ENCODE assay signal across 19 cellular contexts in the genomic region with DNA sequence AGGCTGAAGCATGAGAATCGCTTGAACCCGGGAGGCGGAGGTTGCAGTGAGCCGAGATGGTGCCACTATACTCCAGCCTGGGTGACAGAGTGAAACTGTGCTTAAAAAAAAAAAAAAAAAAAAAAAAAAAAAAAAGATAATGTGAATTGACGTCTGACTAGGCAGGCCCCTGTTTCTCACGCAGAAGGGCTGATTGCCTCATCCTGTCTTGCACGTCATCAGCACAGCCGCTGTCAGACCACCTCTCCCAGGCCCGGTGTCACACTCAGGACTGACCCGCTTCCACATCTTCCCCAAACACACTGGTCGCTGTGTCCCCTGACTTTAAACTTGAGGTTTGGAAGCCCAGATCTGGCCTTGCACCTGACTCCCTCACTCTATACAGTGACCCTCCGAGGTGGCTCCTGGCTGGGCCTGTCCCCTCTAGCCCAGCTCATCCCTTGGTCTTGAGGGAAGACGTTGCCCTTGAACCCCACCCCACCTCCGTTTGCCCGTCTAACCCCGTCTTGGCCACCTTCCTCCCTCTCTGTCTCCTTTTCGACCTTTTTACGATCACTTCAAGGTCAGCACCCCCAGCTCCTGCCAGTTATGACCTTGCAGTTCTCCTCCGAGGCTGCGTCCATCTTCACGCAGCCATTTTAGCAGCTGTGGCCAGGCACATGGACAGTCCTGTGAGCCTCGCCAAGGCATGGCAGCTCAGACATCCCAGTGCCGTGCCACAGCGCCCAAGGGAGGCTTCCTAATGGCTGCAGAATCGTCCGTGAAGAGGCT.
DNase-seq lines count a peak whose midpoint lies in the region; ATAC-seq and TF ChIP-seq lines count a peak whose summit lies in the region.
"Had no signal": no experiment of that assay in that cellular context is flagged by ENCODE, and none has a peak within 500 bp of the region (broad histone marks: within the 10 kb centered on the region; RNA-seq: fewer than 3 reads in every experiment).

No MANE protein-coding gene starts in this region.

- no peak for TF ChIP-seq RAD21 in IMR-90 (IDR thresholded peaks at IDR 0.05; ENCODE audit: low read length)

- peaks cover 2% of the 10 kb centered on the region for H3K36me3 Mint-ChIP-seq in activated CD4-positive, alpha-beta memory T cell treated with anti-CD3 and anti-CD28 coated beads for 36 hours
- H3K36me3 Mint-ChIP-seq in activated CD4-positive, alpha-beta memory T cell treated with anti-CD3 and anti-CD28 coated beads, Interleukin-2, amount 10 ng/mL, durations not matched to agents 7 days and 5 days (ENCODE audit: low read depth): peaks cover 3% of the 10 kb centered on the region
- H3K36me3 Mint-ChIP-seq in activated T-helper 2 cell treated with anti-CD3 and anti-CD28 coated beads, Interferon-gamma antibody, Interleukin-2, Interleukin-4, amounts not matched to agents 10 μg/mL and 5 μg/mL and 100 μg/mL, durations not matched to agents 14 hours and 24 hours and 36 hours (ENCODE audit: low read depth): peaks cover 29% of the 10 kb centered on the region

- H2BK5ac ChIP-seq in IMR-90 (ENCODE audit: low read depth, low read length, poor library complexity, severe bottlenecking): no peak overlapping the region
- no peak overlapping the region for H2BK5ac ChIP-seq in neuronal stem cell (ENCODE audit: low read length)

- H4K91ac ChIP-seq in IMR-90 (ENCODE audit: insufficient read depth, low read depth, low read length) (no peak overlapping the region), neuronal stem cell (ENCODE audit: low read depth, low read length, poor library complexity) (no peak overlapping the region)

- H2BK15ac ChIP-seq in IMR-90 (ENCODE audit: low read depth, low read length) (no peak overlapping the region), neuronal stem cell (ENCODE audit: low read length) (no peak overlapping the region)

- no peak for DNase-seq in activated CD4-positive, alpha-beta memory T cell treated with anti-CD3 and anti-CD28 coated beads for 36 hours
- no peak for DNase-seq in activated CD4-positive, alpha-beta memory T cell treated with anti-CD3 and anti-CD28 coated beads, Interleukin-2, amount 10 ng/mL, durations not matched to agents 7 days and 5 days
- DNase-seq in IMR-90 (no peak), neuronal stem cell (ENCODE audit: low spot score) (no peak), medulla oblongata (ENCODE audit: extremely low spot score) (no peak), SKM-1 (lab: John Stamatoyannopoulos, UW; ENCODE audit: unreplicated experiment) (no peak)
- DNase-seq in activated T-helper 2 cell treated with anti-CD3 and anti-CD28 coated beads, Interferon-gamma antibody, Interleukin-2, Interleukin-4, amounts not matched to agents 10 μg/mL and 5 μg/mL and 100 μg/mL, durations not matched to agents 14 hours and 24 hours and 36 hours (ENCODE audit: low spot score): no peak
- DNase-seq: activated gamma-delta T cell; body of pancreas; dermis blood vessel endothelial cell; NCI-H1436; stimulated activated CD4-positive, alpha-beta T cell treated with anti-CD3 and anti-CD28 coated beads, Interleukin-12 subunit alpha, Interleukin-12 subunit beta, amount 100 ng/mL, for 4 hours had no signal

- H2AK9ac ChIP-seq in IMR-90 (replicated peaks; ENCODE audit: low read depth, low read length, poor library complexity): no peak overlapping the region

- TF ChIP-seq CTCF in IMR-90 (conservative IDR thresholded peaks at IDR 0.05; ENCODE audit: low read depth, low read length): no peak

- H3K4me1 ChIP-seq in IMR-90 (ENCODE audit: control insufficient read depth, insufficient read depth, low read length) (peaks cover 21% of the 10 kb centered on the region), neuronal stem cell (ENCODE audit: control insufficient read depth in 2 of 2, insufficient read depth in 1 of 2, low read depth in 1 of 2, low read length in 2 of 2) (peaks cover 21 to 22% of the 10 kb centered on the region in 2 donors)

- H3K4me1 Mint-ChIP-seq in activated CD4-positive, alpha-beta memory T cell treated with anti-CD3 and anti-CD28 coated beads for 36 hours (ENCODE audit: low read depth): peaks cover 47% of the 10 kb centered on the region
- H3K4me1 Mint-ChIP-seq in activated CD4-positive, alpha-beta memory T cell treated with anti-CD3 and anti-CD28 coated beads, Interleukin-2, amount 10 ng/mL, durations not matched to agents 7 days and 5 days: peaks cover 48% of the 10 kb centered on the region
- peaks cover 60% of the 10 kb centered on the region for H3K4me1 Mint-ChIP-seq in activated T-helper 2 cell treated with anti-CD3 and anti-CD28 coated beads, Interferon-gamma antibody, Interleukin-2, Interleukin-4, amounts not matched to agents 10 μg/mL and 5 μg/mL and 100 μg/mL, durations not matched to agents 14 hours and 24 hours and 36 hours (ENCODE audit: low read depth)

- no peak overlapping the region for H2BK12ac ChIP-seq in neuronal stem cell (ENCODE audit: low read length)

- H3K14ac ChIP-seq in IMR-90 (replicated peaks; ENCODE audit: low read depth, low read length): no peak overlapping the region
- peak overlapping the region; percentile 71 for H3K14ac ChIP-seq in neuronal stem cell (ENCODE audit: low read length)

- H3K4ac ChIP-seq in IMR-90 (ENCODE audit: low read depth, low read length) (no peak overlapping the region), neuronal stem cell (ENCODE audit: low read length) (no peak overlapping the region)

- CTCF ChIA-PET in activated CD4-positive, alpha-beta memory T cell treated with anti-CD3 and anti-CD28 coated beads for 36 hours (lab: Charles Lee): no interaction called here
- CTCF ChIA-PET in activated CD4-positive, alpha-beta memory T cell treated with anti-CD3 and anti-CD28 coated beads, Interleukin-2, amount 10 ng/mL, durations not matched to agents 7 days and 5 days (lab: Charles Lee): interaction anchor here (1.1 kb wide), 1 partner anchor 109 kb away, joined by 3 read pairs; no protein-coding TSS in a partner anchor
- CTCF ChIA-PET in IMR-90 (lab: Yijun Ruan, JAX): no interaction called here

- H4K8ac ChIP-seq in IMR-90 (ENCODE audit: low read depth in 2 of 2, low read length in 2 of 2) (no peak overlapping the region), neuronal stem cell (ENCODE audit: low read depth, low read length) (no peak overlapping the region)

- H3K79me1 ChIP-seq in IMR-90 (ENCODE audit: low read depth in 1 of 2, low read length in 2 of 2) (peaks cover 7 to 30% of the 10 kb centered on the region in 2 experiments), neuronal stem cell (ENCODE audit: low read depth, low read length) (peaks cover 2% of the 10 kb centered on the region)

- no peaks in the 10 kb centered on the region for H3K27me3 Mint-ChIP-seq in activated CD4-positive, alpha-beta memory T cell treated with anti-CD3 and anti-CD28 coated beads for 36 hours
- H3K27me3 Mint-ChIP-seq in activated CD4-positive, alpha-beta memory T cell treated with anti-CD3 and anti-CD28 coated beads, Interleukin-2, amount 10 ng/mL, durations not matched to agents 7 days and 5 days: no peaks in the 10 kb centered on the region
- H3K27me3 Mint-ChIP-seq in activated T-helper 2 cell treated with anti-CD3 and anti-CD28 coated beads, Interferon-gamma antibody, Interleukin-2, Interleukin-4, amounts not matched to agents 10 μg/mL and 5 μg/mL and 100 μg/mL, durations not matched to agents 14 hours and 24 hours and 36 hours (ENCODE audit: low read depth): no peaks in the 10 kb centered on the region

- H3K27ac ChIP-seq in IMR-90 (ENCODE audit: insufficient read depth, low read length) (no peak overlapping the region), neuronal stem cell (replicated peaks; ENCODE audit: low read length) (no peak overlapping the region)
- H3K27ac ChIP-seq: body of pancreas, KMS-11, upper lobe of left lung had no signal

- peak overlapping the region; percentile 57 for H3K27ac Mint-ChIP-seq in activated CD4-positive, alpha-beta memory T cell treated with anti-CD3 and anti-CD28 coated beads for 36 hours
- no peak overlapping the region for H3K27ac Mint-ChIP-seq in activated CD4-positive, alpha-beta memory T cell treated with anti-CD3 and anti-CD28 coated beads, Interleukin-2, amount 10 ng/mL, durations not matched to agents 7 days and 5 days
- H3K27ac Mint-ChIP-seq in activated T-helper 2 cell treated with anti-CD3 and anti-CD28 coated beads, Interferon-gamma antibody, Interleukin-2, Interleukin-4, amounts not matched to agents 10 μg/mL and 5 μg/mL and 100 μg/mL, durations not matched to agents 14 hours and 24 hours and 36 hours: peak overlapping the region; percentile 70
- H3K27ac Mint-ChIP-seq: stimulated activated effector memory CD8-positive, alpha-beta T cell treated with anti-CD3 and anti-CD28 coated beads, Interleukin-12 subunit alpha, Interleukin-12 subunit beta, amount 100 ng/mL, for 72 hours had no signal

- H4K20me1 ChIP-seq in IMR-90 (ENCODE audit: insufficient read depth, low read length): peaks cover 66% of the 10 kb centered on the region

- H2BK20ac ChIP-seq in IMR-90 (ENCODE audit: low read depth, low read length): no peak overlapping the region

- dilution Hi-C loops in IMR-90 (cut with HindIII; ENCODE audit: low sequenced_read_pairs, unreplicated experiment): no loop called here

- peaks cover 24% of the 10 kb centered on the region; the same call in 1 of the 2 replicates for H3K9me1 ChIP-seq in IMR-90 (ENCODE audit: insufficient read depth, low read length)

- H3K4me2 ChIP-seq in IMR-90 (ENCODE audit: low read depth, low read length) (no peak overlapping the region), neuronal stem cell (ENCODE audit: insufficient read depth, low read length, poor library complexity, severe bottlenecking) (no peak overlapping the region)
- H3K4me2 ChIP-seq: KMS-11 had no signal

- intact Hi-C loops in activated CD4-positive, alpha-beta memory T cell treated with anti-CD3 and anti-CD28 coated beads for 36 hours (cut with micrococcal nuclease): loop anchor here (10.0 kb wide), 1 partner anchor 246 kb away; no protein-coding TSS in a partner anchor
- intact Hi-C loops in IMR-90 (cut with micrococcal nuclease): no loop called here
- intact Hi-C loops in activated T-helper 2 cell treated with anti-CD3 and anti-CD28 coated beads, Interferon-gamma antibody, Interleukin-2, Interleukin-4, amounts not matched to agents 10 μg/mL and 5 μg/mL and 100 μg/mL, durations not matched to agents 14 hours and 24 hours and 36 hours (cut with micrococcal nuclease): no loop called here

- no peak overlapping the region for H3K56ac ChIP-seq in IMR-90 (ENCODE audit: extremely low read depth, insufficient read depth, low read length)

- WGBS in IMR-90 (ENCODE audit: extremely low coverage in 2 of 2, insufficient read length in 1 of 2), 2 experiments: 88% methylated on average over 14 of the region's 26 CpGs; no CpG with 5 or more reads in 1 of the 2 experiments
- WGBS in neuronal stem cell (ENCODE audit: extremely low coverage in 2 of 2, insufficient read length in 2 of 2, insufficient replicate concordance in 1 of 2), 2 donors: no CpG with 5 or more reads among the region's 26 CpGs

- in situ Hi-C loops in IMR-90 (cut with MboI; ENCODE audit: low sequenced_read_pairs): no loop called here

- H3K27me3 ChIP-seq in IMR-90 (ENCODE audit: control insufficient read depth, insufficient read depth, low read length) (no peaks in the 10 kb centered on the region), neuronal stem cell (ENCODE audit: control insufficient read depth in 3 of 3, insufficient read depth in 3 of 3, low read depth in 1 of 3, low read length in 3 of 3) (no peaks in the 10 kb centered on the region)
- H3K27me3 ChIP-seq: body of pancreas, upper lobe of left lung had no signal

- H2BK120ac ChIP-seq in IMR-90 (ENCODE audit: low read depth, low read length): no peak overlapping the region
- no peak overlapping the region for H2BK120ac ChIP-seq in neuronal stem cell (ENCODE audit: low read depth, low read length)

- no peak overlapping the region for H3K18ac ChIP-seq in IMR-90 (ENCODE audit: low read depth, low read length)
- H3K18ac ChIP-seq in neuronal stem cell (ENCODE audit: low read length): peak overlapping the region; percentile 73

- H3K9me3 ChIP-seq in IMR-90 (ENCODE audit: control insufficient read depth, insufficient read depth, low read length) (no peaks in the 10 kb centered on the region), neuronal stem cell (replicated peaks in 1 of 2; ENCODE audit: control insufficient read depth in 2 of 2, insufficient read depth in 1 of 2, low read depth in 1 of 2, low read length in 2 of 2) (no peaks in the 10 kb centered on the region)
- H3K9me3 ChIP-seq: body of pancreas, upper lobe of left lung had no signal

- POLR2A ChIA-PET in activated CD4-positive, alpha-beta memory T cell treated with anti-CD3 and anti-CD28 coated beads for 36 hours (lab: Charles Lee): no interaction called here
- POLR2A ChIA-PET in activated CD4-positive, alpha-beta memory T cell treated with anti-CD3 and anti-CD28 coated beads, Interleukin-2, amount 10 ng/mL, durations not matched to agents 7 days and 5 days (lab: Charles Lee): interaction anchor here (1.6 kb wide), 1 partner anchor 13 kb away, joined by 4 read pairs; no protein-coding TSS in a partner anchor
- POLR2A ChIA-PET in IMR-90 (lab: Charles Lee; ENCODE audit: unreplicated experiment): no interaction called here

- ATAC-seq in IMR-90 (ENCODE audit: low read depth) (no peak), HG03108 (IDR thresholded peaks at IDR 0.05; ENCODE audit: unreplicated experiment) (no peak)
- ATAC-seq: body of pancreas; esophagus mucosa; HCT116; SK-N-SH treated with all-trans-retinoic acid at 6 μM for 48 hours; stimulated activated effector memory CD8-positive, alpha-beta T cell treated with anti-CD3 and anti-CD28 coated beads, Interleukin-12 subunit alpha, Interleukin-12 subunit beta, amount 100 ng/mL, for 72 hours had no signal

- H2AFZ ChIP-seq in IMR-90 (replicated peaks; ENCODE audit: low read length, poor library complexity): no peak overlapping the region
- no peak overlapping the region for H2AFZ ChIP-seq in neuronal stem cell (ENCODE audit: low read length)

- H3K23ac ChIP-seq in IMR-90 (ENCODE audit: low read depth, low read length) (no peak overlapping the region), neuronal stem cell (ENCODE audit: low read depth, low read length, poor library complexity) (peak overlapping the region; percentile 11)

- no peaks in the 10 kb centered on the region for H3K36me3 ChIP-seq in IMR-90 (ENCODE audit: control insufficient read depth, insufficient read depth, low read length)
- H3K36me3 ChIP-seq in neuronal stem cell (replicated peaks in 1 of 2; ENCODE audit: control insufficient read depth in 2 of 2, insufficient read depth in 2 of 2, low read length in 2 of 2): no peaks in the 10 kb centered on the region

- TF ChIP-seq POLR2A in IMR-90 (IDR thresholded peaks at IDR 0.05; ENCODE audit: low read depth, low read length): no peak

- H3K9ac ChIP-seq in IMR-90 (ENCODE audit: low read depth, low read length) (no peak overlapping the region), neuronal stem cell (ENCODE audit: low read depth, low read length, poor library complexity) (peak overlapping the region; percentile 27)
- H3K9ac ChIP-seq: KMS-11 had no signal

- H2AK5ac ChIP-seq in IMR-90 (ENCODE audit: low read depth, low read length): peak overlapping the region; percentile 38; the same call in 1 of the 2 replicates
- H2AK5ac ChIP-seq in neuronal stem cell (ENCODE audit: low read depth, low read length): peak overlapping the region; percentile 96

- H4K5ac ChIP-seq in IMR-90 (ENCODE audit: low read depth, low read length): no peak overlapping the region

- H3K9me3 Mint-ChIP-seq in activated CD4-positive, alpha-beta memory T cell treated with anti-CD3 and anti-CD28 coated beads for 36 hours: no peaks in the 10 kb centered on the region
- H3K9me3 Mint-ChIP-seq in activated CD4-positive, alpha-beta memory T cell treated with anti-CD3 and anti-CD28 coated beads, Interleukin-2, amount 10 ng/mL, durations not matched to agents 7 days and 5 days: no peaks in the 10 kb centered on the region
- no peaks in the 10 kb centered on the region for H3K9me3 Mint-ChIP-seq in activated T-helper 2 cell treated with anti-CD3 and anti-CD28 coated beads, Interferon-gamma antibody, Interleukin-2, Interleukin-4, amounts not matched to agents 10 μg/mL and 5 μg/mL and 100 μg/mL, durations not matched to agents 14 hours and 24 hours and 36 hours
- H3K9me3 Mint-ChIP-seq: stimulated activated effector memory CD8-positive, alpha-beta T cell treated with anti-CD3 and anti-CD28 coated beads, Interleukin-12 subunit alpha, Interleukin-12 subunit beta, amount 100 ng/mL, for 72 hours had no signal

- BruUV-seq in IMR-90 (replicated peaks; lab: Mats Ljungman, UMichigan): no TSS peak

- H3K4me3 Mint-ChIP-seq in activated CD4-positive, alpha-beta memory T cell treated with anti-CD3 and anti-CD28 coated beads for 36 hours: no peak overlapping the region
- H3K4me3 Mint-ChIP-seq in activated CD4-positive, alpha-beta memory T cell treated with anti-CD3 and anti-CD28 coated beads, Interleukin-2, amount 10 ng/mL, durations not matched to agents 7 days and 5 days: no peak overlapping the region
- H3K4me3 Mint-ChIP-seq in activated T-helper 2 cell treated with anti-CD3 and anti-CD28 coated beads, Interferon-gamma antibody, Interleukin-2, Interleukin-4, amounts not matched to agents 10 μg/mL and 5 μg/mL and 100 μg/mL, durations not matched to agents 14 hours and 24 hours and 36 hours (ENCODE audit: low read depth): no peak overlapping the region
- H3K4me3 Mint-ChIP-seq: stimulated activated effector memory CD8-positive, alpha-beta T cell treated with anti-CD3 and anti-CD28 coated beads, Interleukin-12 subunit alpha, Interleukin-12 subunit beta, amount 100 ng/mL, for 72 hours had no signal

- H3K4me3 ChIP-seq in IMR-90 (ENCODE audit: insufficient read depth, low read depth, low read length) (no peak overlapping the region), neuronal stem cell (ENCODE audit: low read length in 2 of 2) (no peak overlapping the region)
- H3K4me3 ChIP-seq: body of pancreas, upper lobe of left lung had no signal
